In genomic region chr15:64857421-64857820, GRCh38 we compare ENCODE assay signal across 8 cellular contexts. TPM values are rescaled to one million over a fixed set of nuclear protein-coding genes. Genes with fewer than 3 reads are reported as not detected.
DNase-seq lines count a peak whose midpoint lies in the region; ATAC-seq and TF ChIP-seq lines count a peak whose summit lies in the region.

No MANE protein-coding gene starts in this region.

- peak overlapping the region; percentile 71 to 87 (median 82) for H3K27ac ChIP-seq in esophagus squamous epithelium
- H3K27ac ChIP-seq in neuronal stem cell (replicated peaks; ENCODE audit: low read length): peak overlapping the region; percentile 18

- no peak overlapping the region for H3K4ac ChIP-seq in neuronal stem cell (ENCODE audit: low read length)

- no peak overlapping the region for H3K23ac ChIP-seq in neuronal stem cell (ENCODE audit: low read depth, low read length, poor library complexity)

- ATAC-seq in SK-N-SH treated with all-trans-retinoic acid at 6 μM for 48 hours (peak; percentile 60), GM21381 (IDR thresholded peaks at IDR 0.05; ENCODE audit: unreplicated experiment) (no peak)

- peak overlapping the region; percentile 2 for H2BK15ac ChIP-seq in neuronal stem cell (ENCODE audit: low read length)

- H3K36me3 ChIP-seq in esophagus squamous epithelium: peaks cover 8 to 63% (median 32%) of the 10 kb centered on the region in 3 donors
- H3K36me3 ChIP-seq in neuronal stem cell (replicated peaks in 1 of 2; ENCODE audit: control insufficient read depth in 2 of 2, insufficient read depth in 2 of 2, low read length in 2 of 2): peaks cover 18 to 73% of the 10 kb centered on the region in 2 donors

- no peak overlapping the region for H2AFZ ChIP-seq in neuronal stem cell (ENCODE audit: low read length)

- no peak overlapping the region for H2BK5ac ChIP-seq in neuronal stem cell (ENCODE audit: low read length)

- H3K4me3 Mint-ChIP-seq in CD14-positive monocyte: peak overlapping the region in 1 of 2 donors; percentile 70

- WGBS in esophagus squamous epithelium, 2 donors: 41 to 61% methylated on average over 3 of the region's 4 CpGs
- no CpG with 5 or more reads among the region's 4 CpGs for WGBS in neuronal stem cell (ENCODE audit: extremely low coverage in 2 of 2, insufficient read length in 2 of 2, insufficient replicate concordance in 1 of 2), 2 donors

- H3K36me3 Mint-ChIP-seq in CD14-positive monocyte: peaks cover 94 to 100% of the 10 kb centered on the region in 2 donors

- H3K27me3 ChIP-seq in esophagus squamous epithelium (no peaks in the 10 kb centered on the region), neuronal stem cell (ENCODE audit: control insufficient read depth in 3 of 3, insufficient read depth in 3 of 3, low read depth in 1 of 3, low read length in 3 of 3) (no peaks in the 10 kb centered on the region)

- H3K14ac ChIP-seq in neuronal stem cell (ENCODE audit: low read length): no peak overlapping the region

- H3K4me3 ChIP-seq in esophagus squamous epithelium (no peak overlapping the region), neuronal stem cell (ENCODE audit: low read length in 2 of 2) (no peak overlapping the region)

- H2AK5ac ChIP-seq in neuronal stem cell (ENCODE audit: low read depth, low read length): peak overlapping the region; percentile 3

- H2BK120ac ChIP-seq in neuronal stem cell (ENCODE audit: low read depth, low read length): no peak overlapping the region

- H3K4me1 Mint-ChIP-seq in CD14-positive monocyte: peaks cover 77% of the 10 kb centered on the region

- H3K4me2 ChIP-seq in neuronal stem cell (ENCODE audit: insufficient read depth, low read length, poor library complexity, severe bottlenecking): no peak overlapping the region

- H3K9ac ChIP-seq in neuronal stem cell (ENCODE audit: low read depth, low read length, poor library complexity): no peak overlapping the region

- H3K4me1 ChIP-seq in esophagus squamous epithelium (peaks cover 42 to 100% (median 67%) of the 10 kb centered on the region in 3 donors), neuronal stem cell (ENCODE audit: control insufficient read depth in 2 of 2, insufficient read depth in 1 of 2, low read depth in 1 of 2, low read length in 2 of 2) (peaks cover 10 to 35% of the 10 kb centered on the region in 2 donors)

- no peak overlapping the region for H3K18ac ChIP-seq in neuronal stem cell (ENCODE audit: low read length)

- no peaks in the 10 kb centered on the region for H3K9me3 ChIP-seq in esophagus squamous epithelium
- no peaks in the 10 kb centered on the region for H3K9me3 ChIP-seq in neuronal stem cell (replicated peaks in 1 of 2; ENCODE audit: control insufficient read depth in 2 of 2, insufficient read depth in 1 of 2, low read depth in 1 of 2, low read length in 2 of 2)

- peaks cover 0 to 4% (median 1%) of the 10 kb centered on the region in 3 donors for H3K27me3 Mint-ChIP-seq in CD14-positive monocyte (ENCODE audit: low read depth in 3 of 3)

- H4K91ac ChIP-seq in neuronal stem cell (ENCODE audit: low read depth, low read length, poor library complexity): no peak overlapping the region

- no peaks in the 10 kb centered on the region for H3K9me3 Mint-ChIP-seq in CD14-positive monocyte

- H2BK12ac ChIP-seq in neuronal stem cell (ENCODE audit: low read length): no peak overlapping the region

- DNase-seq in CD14-positive monocyte (ENCODE audit: low spot score) (no peak), esophagus squamous epithelium (lab: John Stamatoyannopoulos, UW) (no peak), neuronal stem cell (ENCODE audit: low spot score) (no peak), NCI-H2081 treated with DMSO at 0.1 percent for 48 hours (lab: John Stamatoyannopoulos, UW) (no peak)
- no peak for DNase-seq in effector CD4-positive, alpha-beta T cell
- no peak for DNase-seq in activated naive CD4-positive, alpha-beta T cell treated with Interleukin-2 at 50 U/mL for 16 hours

- peaks cover 9% of the 10 kb centered on the region for H3K79me1 ChIP-seq in neuronal stem cell (ENCODE audit: low read depth, low read length)

- no peak for TF ChIP-seq CTCF in CD14-positive monocyte (IDR thresholded peaks at IDR 0.05)
- no peak for TF ChIP-seq CTCF in esophagus squamous epithelium (IDR thresholded peaks at IDR 0.05)

- no peak overlapping the region for H4K8ac ChIP-seq in neuronal stem cell (ENCODE audit: low read depth, low read length)

- peak overlapping the region; percentile 77 to 94 (median 90) for H3K27ac Mint-ChIP-seq in CD14-positive monocyte

- no peak for TF ChIP-seq POLR2A in esophagus squamous epithelium (IDR thresholded peaks at IDR 0.05)

- intact Hi-C loops in CD14-positive monocyte (cut with micrococcal nuclease) (no loop called here), esophagus squamous epithelium (cut with DNase I) (no loop called here)

TF ChIP-seq in SK-N-SH treated with all-trans-retinoic acid at 6 μM for 48 hours, 23 proteins besides CTCF, POLR2A, EP300 and RAD21:
- TF ChIP-seq OSR1 (CRISPR knock-in tag; IDR thresholded peaks at IDR 0.05): no peak
- no peak for TF ChIP-seq CREB5 (CRISPR knock-in tag; IDR thresholded peaks at IDR 0.05; ENCODE audit: low read depth)
- TF ChIP-seq ZFP3 (CRISPR knock-in tag; IDR thresholded peaks at IDR 0.05): no peak
- TF ChIP-seq CSDC2 (CRISPR knock-in tag; IDR thresholded peaks at IDR 0.05): no peak
- no peak for TF ChIP-seq TOX (CRISPR knock-in tag; IDR thresholded peaks at IDR 0.05; ENCODE audit: borderline replicate concordance)
- TF ChIP-seq POU6F1 (CRISPR knock-in tag; IDR thresholded peaks at IDR 0.05; ENCODE audit: borderline replicate concordance, low read depth): no peak
- no peak for TF ChIP-seq PPARA (CRISPR knock-in tag; IDR thresholded peaks at IDR 0.05; ENCODE audit: borderline replicate concordance)
- no peak for TF ChIP-seq ZNF8 (CRISPR knock-in tag; IDR thresholded peaks at IDR 0.05)
- TF ChIP-seq GLIS3 (CRISPR knock-in tag; IDR thresholded peaks at IDR 0.05): no peak

RNA-seq across cellular contexts. Expression of gene PLEKHO2, which starts 15.7 kb away (rescaled TPM):
- polyA plus RNA-seq in CD14-positive monocyte: 10 to 100 TPM; 78.0 to 93.5 TPM
- 10 to 100 TPM in 1 of 4 donors, 1 to 10 TPM in 3; 5.6 to 18.3 (median 7.2) TPM for total RNA-seq in esophagus squamous epithelium
- 5.7 TPM for polyA plus RNA-seq in neuronal stem cell (2013, experiment 1 of 2)
- polyA plus RNA-seq in neuronal stem cell (2013, experiment 2 of 2): 6.0 TPM

RNA-seq across cellular contexts. Expression of gene PIF1, which starts 32.0 kb away (rescaled TPM):
- polyA plus RNA-seq in CD14-positive monocyte: under 1 TPM in 1 of 2 donors, not detected in 1; 0.13 TPM
- 10 to 100 TPM in 1 of 4 donors, 1 to 10 TPM in 3; 1.8 to 17.5 (median 3.8) TPM for total RNA-seq in esophagus squamous epithelium
- polyA plus RNA-seq in neuronal stem cell (2013, experiment 1 of 2): 38.9 TPM
- 36.9 TPM for polyA plus RNA-seq in neuronal stem cell (2013, experiment 2 of 2)

RNA-seq across cellular contexts. Expression of gene ANKDD1A, which starts 54.3 kb away (rescaled TPM):
- under 1 TPM; 0.49 to 0.90 TPM for polyA plus RNA-seq in CD14-positive monocyte
- total RNA-seq in esophagus squamous epithelium: 1 to 10 TPM in 3 of 4 donors, under 1 TPM in 1; 0.45 to 7.8 (median 2.4) TPM
- 3.2 TPM for polyA plus RNA-seq in neuronal stem cell (2013, experiment 1 of 2)
- 3.2 TPM for polyA plus RNA-seq in neuronal stem cell (2013, experiment 2 of 2)
